In genomic region chr11:122698390-122698789, GRCh38 we compare ENCODE assay signal across 15 cellular contexts. TPM values are rescaled to one million over a fixed set of nuclear protein-coding genes. Genes with fewer than 3 reads are reported as not detected.
A peak's percentile ranks its signal among the peaks of the same experiment; 100 is the strongest.
DNase-seq lines count a peak whose midpoint lies in the region; ATAC-seq and TF ChIP-seq lines count a peak whose summit lies in the region.
"Had no signal": no experiment of that assay in that cellular context is flagged by ENCODE, and none has a peak within 500 bp of the region (broad histone marks: within the 10 kb centered on the region; RNA-seq: fewer than 3 reads in every experiment).

No MANE protein-coding gene starts in this region.

- intact Hi-C loops in CD14-positive monocyte (cut with micrococcal nuclease), result loop anchor here in 1 of 2 donors (10.0 kb wide), 1 partner anchor 46 kb away; no protein-coding TSS in a partner anchor
- intact Hi-C loops in posterior cingulate gyrus (cut with DNase I), result no loop called here

- TF ChIP-seq CTCF in CD14-positive monocyte (IDR thresholded peaks at IDR 0.05) (no peak), DND-41 (IDR thresholded peaks at IDR 0.05; ENCODE audit: borderline replicate concordance, extremely low read depth, low read length, poor library complexity, severe bottlenecking) (no peak), SU-DHL-6 (IDR thresholded peaks at IDR 0.05; ENCODE audit: insufficient read depth, low read length, poor library complexity, severe bottlenecking) (no peak)

- H3K27ac ChIP-seq in DND-41 (ENCODE audit: low read length), result peak overlapping the region; percentile 94
- peak overlapping the region; percentile 84 for H3K27ac ChIP-seq in SU-DHL-6 (ENCODE audit: low read depth, low read length)
- H3K27ac ChIP-seq: pancreas had no signal

- H3F3A ChIP-seq in SU-DHL-6 (ENCODE audit: insufficient read depth), result peaks cover 10% of the 10 kb centered on the region

- peak overlapping the region; percentile 66 to 77 for H3K4me3 Mint-ChIP-seq in CD14-positive monocyte
- H3K4me3 Mint-ChIP-seq: type B pancreatic cell had no signal

- no peak for ATAC-seq in DND-41 (ENCODE audit: insufficient read depth, low read depth)

- H3K27me3 Mint-ChIP-seq in CD14-positive monocyte (ENCODE audit: low read depth in 3 of 3), result peaks cover 0 to 6% (median 2%) of the 10 kb centered on the region in 3 donors

- peaks cover 67% of the 10 kb centered on the region for H3K4me1 ChIP-seq in DND-41 (ENCODE audit: insufficient read depth, low read length)
- H3K4me1 ChIP-seq: pancreas had no signal

- H3K36me3 ChIP-seq in DND-41 (ENCODE audit: insufficient read depth, low read length) (peaks cover 15% of the 10 kb centered on the region), SU-DHL-6 (ENCODE audit: low read length) (no peaks in the 10 kb centered on the region), H7 (replicated peaks; ENCODE audit: control insufficient read depth, insufficient read depth, low read length) (no peaks in the 10 kb centered on the region)
- H3K36me3 ChIP-seq: pancreas had no signal

- no peak overlapping the region for H2AFZ ChIP-seq in DND-41 (ENCODE audit: low read depth, low read length)
- no peak overlapping the region for H2AFZ ChIP-seq in SU-DHL-6 (ENCODE audit: low read depth, low read length, severe bottlenecking)

- H3K9me2 ChIP-seq in SU-DHL-6 (replicated peaks; ENCODE audit: insufficient read depth, low read length), result no peaks in the 10 kb centered on the region

- H3K27ac Mint-ChIP-seq in CD14-positive monocyte, result peak overlapping the region; percentile 90 to 97 (median 95)
- H3K27ac Mint-ChIP-seq: type B pancreatic cell had no signal

- H3K27me3 ChIP-seq in DND-41 (ENCODE audit: insufficient read depth, low read length, poor library complexity) (no peaks in the 10 kb centered on the region), SU-DHL-6 (ENCODE audit: low read length) (no peaks in the 10 kb centered on the region), H7 (ENCODE audit: control insufficient read depth, insufficient read depth, low read length) (no peaks in the 10 kb centered on the region)
- H3K27me3 ChIP-seq: pancreas had no signal

- peaks cover 12 to 27% of the 10 kb centered on the region in 2 donors for H3K36me3 Mint-ChIP-seq in CD14-positive monocyte
- H3K36me3 Mint-ChIP-seq: type B pancreatic cell had no signal

- H3K9ac ChIP-seq in DND-41 (ENCODE audit: low read depth, low read length), result peak overlapping the region; percentile 58
- peak overlapping the region; percentile 17; the same call in 1 of the 2 replicates for H3K9ac ChIP-seq in SU-DHL-6 (ENCODE audit: low read length)

- DNase-seq in CD14-positive monocyte (ENCODE audit: low spot score) (no peak), DND-41 (no peak), germinal center (ENCODE audit: low spot score) (peak; percentile 21), DMS153 treated with DMSO at 0.1 percent for 48 hours (lab: John Stamatoyannopoulos, UW; ENCODE audit: unreplicated experiment) (no peak), H7 (no peak), posterior cingulate gyrus (no peak), NCI-H1092 treated with DMSO at 0.1 percent for 48 hours (lab: John Stamatoyannopoulos, UW) (no peak)
- DNase-seq: anterior cingulate cortex, foreskin fibroblast, NCI-H1105, NCI-H748 treated with DMSO at 0.1 percent for 48 hours, pancreas, RPMI8226 had no signal

- H3K4me3 ChIP-seq in DND-41 (ENCODE audit: low read depth in 1 of 2, low read length in 2 of 2) (peak overlapping the region in 1 of 2 experiments; percentile 35; a peak in 1 of 4 replicates), SU-DHL-6 (ENCODE audit: insufficient read depth, low read length, poor library complexity, severe bottlenecking) (peak overlapping the region; percentile 24), H7 (ENCODE audit: insufficient read depth, low read depth, low read length) (no peak overlapping the region)
- H3K4me3 ChIP-seq: pancreas had no signal

- H3K4me2 ChIP-seq in DND-41 (ENCODE audit: insufficient read depth, low read length) (peak overlapping the region; percentile 59), SU-DHL-6 (ENCODE audit: low read depth, low read length, poor library complexity, severe bottlenecking) (peak overlapping the region; percentile 57)

- peaks cover 76% of the 10 kb centered on the region for H3K79me2 ChIP-seq in DND-41 (ENCODE audit: insufficient read depth, low read length)
- H3K79me2 ChIP-seq in SU-DHL-6 (ENCODE audit: insufficient read depth, low read length), result no peaks in the 10 kb centered on the region

- no peaks in the 10 kb centered on the region for H3K9me3 Mint-ChIP-seq in CD14-positive monocyte
- H3K9me3 Mint-ChIP-seq: type B pancreatic cell had no signal

- peaks cover 66% of the 10 kb centered on the region for H3K4me1 Mint-ChIP-seq in CD14-positive monocyte

- H4K20me1 ChIP-seq in DND-41 (ENCODE audit: insufficient read depth, low read length) (no peaks in the 10 kb centered on the region), SU-DHL-6 (ENCODE audit: low read depth, low read length) (no peaks in the 10 kb centered on the region)

- H3K9me3 ChIP-seq in DND-41 (ENCODE audit: insufficient read depth, low read length, severe bottlenecking) (no peaks in the 10 kb centered on the region), SU-DHL-6 (ENCODE audit: insufficient read depth, low read length) (no peaks in the 10 kb centered on the region)
- H3K9me3 ChIP-seq: pancreas had no signal

RNA-seq across cellular contexts. Expression of gene UBASH3B, which starts 42.9 kb away (rescaled TPM):
- polyA plus RNA-seq in CD14-positive monocyte, result 1 to 10 TPM; 3.3 to 7.1 TPM
- total RNA-seq in H7 (2014; rRNA removed; shearing (Covaris generic)), result 8.1 and 15.9 TPM in 2 replicates
